In the genomic region with DNA sequence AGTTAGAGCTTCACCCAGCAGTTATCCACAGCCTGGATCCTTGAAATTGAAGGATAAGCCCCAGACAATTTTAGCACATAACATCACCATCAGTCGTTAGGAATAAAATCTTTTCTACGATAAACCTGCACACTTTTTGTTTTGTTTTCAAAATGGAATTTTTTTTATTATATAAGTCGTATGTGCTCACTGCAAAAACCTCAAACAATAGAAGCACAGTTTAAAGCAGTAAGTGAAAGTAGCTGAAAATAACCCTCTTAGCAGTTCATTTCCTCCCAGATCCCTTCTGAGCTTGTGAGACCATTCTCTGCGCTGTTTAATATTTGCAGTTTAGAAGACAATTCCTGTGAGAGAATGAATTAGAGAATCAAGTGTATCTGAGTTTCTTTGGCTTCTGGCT, we compare ENCODE assay signal across 15 cellular contexts. TPM values are rescaled to one million over a fixed set of nuclear protein-coding genes. Genes with fewer than 3 reads are reported as not detected.
DNase-seq lines count a peak whose midpoint lies in the region; ATAC-seq and TF ChIP-seq lines count a peak whose summit lies in the region.
"Had no signal": no experiment of that assay in that cellular context is flagged by ENCODE, and none has a peak within 500 bp of the region (broad histone marks: within the 10 kb centered on the region; RNA-seq: fewer than 3 reads in every experiment).

No MANE protein-coding gene starts in this region.

- peaks cover 0 to under 1% of the 10 kb centered on the region in 2 donors for H3K4me1 ChIP-seq in gastrocnemius medialis

- no peak for DNase-seq in activated naive CD4-positive, alpha-beta T cell treated with anti-CD3 and anti-CD28 coated beads for 36 hours
- no peak for DNase-seq in activated naive CD4-positive, alpha-beta T cell treated with anti-CD3 and anti-CD28 coated beads, Interleukin-2, amount 50 U/mL, for 16 hours
- DNase-seq in activated T-helper 1 cell treated with anti-CD3 and anti-CD28 coated beads, Interleukin-12 subunit alpha, Interleukin-12 subunit beta, Interleukin-2, Interleukin-4 antibody, amounts not matched to agents 30 ng/mL and 10 ng/mL and 1 ng/mL, durations not matched to agents 14 hours and 24 hours and 36 hours (ENCODE audit: low spot score), result no peak
- no peak for DNase-seq in gastrocnemius medialis
- no peak for DNase-seq in pons (ENCODE audit: low spot score)
- no peak for DNase-seq in DMS 273 treated with DMSO at 0.1 percent for 48 hours (lab: John Stamatoyannopoulos, UW)
- DNase-seq: GDM1, NCI-H1417 treated with DMSO at 0.1 percent for 48 hours, NCI-H748 treated with DMSO at 0.1 percent for 48 hours, SK-N-SH, trophoblast cell had no signal

- H3K27ac Mint-ChIP-seq in activated naive CD4-positive, alpha-beta T cell treated with anti-CD3 and anti-CD28 coated beads for 36 hours, result peak overlapping the region; percentile 82
- H3K27ac Mint-ChIP-seq in activated T-helper 1 cell treated with anti-CD3 and anti-CD28 coated beads, Interleukin-12 subunit alpha, Interleukin-12 subunit beta, Interleukin-2, Interleukin-4 antibody, amounts not matched to agents 30 ng/mL and 10 ng/mL and 1 ng/mL, durations not matched to agents 14 hours and 24 hours and 36 hours, result peak overlapping the region; percentile 36
- H3K27ac Mint-ChIP-seq: mesothelial cell of epicardium had no signal

- H3K27me3 ChIP-seq in gastrocnemius medialis, result no peaks in the 10 kb centered on the region

- H3K4me1 Mint-ChIP-seq in activated naive CD4-positive, alpha-beta T cell treated with anti-CD3 and anti-CD28 coated beads for 36 hours (ENCODE audit: low read depth), result peaks cover 51% of the 10 kb centered on the region
- H3K4me1 Mint-ChIP-seq in activated T-helper 1 cell treated with anti-CD3 and anti-CD28 coated beads, Interleukin-12 subunit alpha, Interleukin-12 subunit beta, Interleukin-2, Interleukin-4 antibody, amounts not matched to agents 30 ng/mL and 10 ng/mL and 1 ng/mL, durations not matched to agents 14 hours and 24 hours and 36 hours (ENCODE audit: low read depth), result peaks cover 22% of the 10 kb centered on the region

- H3K9me3 Mint-ChIP-seq in activated naive CD4-positive, alpha-beta T cell treated with anti-CD3 and anti-CD28 coated beads for 36 hours, result no peaks in the 10 kb centered on the region
- H3K9me3 Mint-ChIP-seq in activated T-helper 1 cell treated with anti-CD3 and anti-CD28 coated beads, Interleukin-12 subunit alpha, Interleukin-12 subunit beta, Interleukin-2, Interleukin-4 antibody, amounts not matched to agents 30 ng/mL and 10 ng/mL and 1 ng/mL, durations not matched to agents 14 hours and 24 hours and 36 hours, result no peaks in the 10 kb centered on the region
- H3K9me3 Mint-ChIP-seq: mesothelial cell of epicardium had no signal

- CTCF ChIA-PET in activated naive CD4-positive, alpha-beta T cell treated with anti-CD3 and anti-CD28 coated beads for 36 hours (lab: Charles Lee), result interaction anchor here (0.7 to 9.7 kb wide), 6 partner anchors 8 to 194 kb away, joined by 3 to 390 read pairs (median 15); partner anchors contain the start of gene ELK4

- H3K36me3 Mint-ChIP-seq in activated naive CD4-positive, alpha-beta T cell treated with anti-CD3 and anti-CD28 coated beads for 36 hours (ENCODE audit: low read depth), result peaks cover 13% of the 10 kb centered on the region
- H3K36me3 Mint-ChIP-seq in activated T-helper 1 cell treated with anti-CD3 and anti-CD28 coated beads, Interleukin-12 subunit alpha, Interleukin-12 subunit beta, Interleukin-2, Interleukin-4 antibody, amounts not matched to agents 30 ng/mL and 10 ng/mL and 1 ng/mL, durations not matched to agents 14 hours and 24 hours and 36 hours (ENCODE audit: low read depth), result peaks cover 19% of the 10 kb centered on the region

- TF ChIP-seq POLR2A in gastrocnemius medialis (IDR thresholded peaks at IDR 0.05), result no peak

- in situ Hi-C loops in gastrocnemius medialis (cut with MboI; ENCODE audit: low sequenced_read_pairs in 4 of 4), result loop anchor here in 2 of 4 donors (5.0 kb wide), 1 partner anchor 64 kb away; no protein-coding TSS in a partner anchor

- H3K4me3 Mint-ChIP-seq in activated naive CD4-positive, alpha-beta T cell treated with anti-CD3 and anti-CD28 coated beads for 36 hours, result peak overlapping the region; percentile 71
- no peak overlapping the region for H3K4me3 Mint-ChIP-seq in activated T-helper 1 cell treated with anti-CD3 and anti-CD28 coated beads, Interleukin-12 subunit alpha, Interleukin-12 subunit beta, Interleukin-2, Interleukin-4 antibody, amounts not matched to agents 30 ng/mL and 10 ng/mL and 1 ng/mL, durations not matched to agents 14 hours and 24 hours and 36 hours
- H3K4me3 Mint-ChIP-seq: mesothelial cell of epicardium had no signal

- H3K36me3 ChIP-seq in gastrocnemius medialis, result no peaks in the 10 kb centered on the region

- H3K27ac ChIP-seq in gastrocnemius medialis, result peak overlapping the region in 3 of 4 donors; percentile 16 to 32 (median 18)

- no peaks in the 10 kb centered on the region for H3K9me3 ChIP-seq in gastrocnemius medialis
- H3K9me3 ChIP-seq: SK-N-SH had no signal

- H3K27me3 Mint-ChIP-seq in activated naive CD4-positive, alpha-beta T cell treated with anti-CD3 and anti-CD28 coated beads for 36 hours (ENCODE audit: low read depth), result no peaks in the 10 kb centered on the region
- peaks cover 3% of the 10 kb centered on the region for H3K27me3 Mint-ChIP-seq in activated T-helper 1 cell treated with anti-CD3 and anti-CD28 coated beads, Interleukin-12 subunit alpha, Interleukin-12 subunit beta, Interleukin-2, Interleukin-4 antibody, amounts not matched to agents 30 ng/mL and 10 ng/mL and 1 ng/mL, durations not matched to agents 14 hours and 24 hours and 36 hours (ENCODE audit: insufficient read depth)

- H3K4me3 ChIP-seq in gastrocnemius medialis, result no peak overlapping the region

- ATAC-seq in HG02678 (IDR thresholded peaks at IDR 0.05; ENCODE audit: unreplicated experiment) (peak; percentile 48), gastrocnemius medialis (no peak), GM21367 (IDR thresholded peaks at IDR 0.05; ENCODE audit: unreplicated experiment) (no peak)
- ATAC-seq: sciatic nerve had no signal

- intact Hi-C loops in activated naive CD4-positive, alpha-beta T cell treated with anti-CD3 and anti-CD28 coated beads for 36 hours (cut with micrococcal nuclease), result loop anchor here (5.0 kb wide), 2 partner anchors 179 to 384 kb away; no protein-coding TSS in a partner anchor
- intact Hi-C loops in activated T-helper 1 cell treated with anti-CD3 and anti-CD28 coated beads, Interleukin-12 subunit alpha, Interleukin-12 subunit beta, Interleukin-2, Interleukin-4 antibody, amounts not matched to agents 30 ng/mL and 10 ng/mL and 1 ng/mL, durations not matched to agents 14 hours and 24 hours and 36 hours (cut with micrococcal nuclease), result loop anchor here (2.0 to 5.0 kb wide), 2 partner anchors 21 to 179 kb away; no protein-coding TSS in a partner anchor
- intact Hi-C loops in gastrocnemius medialis (cut with DNase I; ENCODE audit: low total_unique reads), result loop anchor here (2.0 to 5.0 kb wide), 2 partner anchors 66 to 117 kb away; no protein-coding TSS in a partner anchor

- no peak for TF ChIP-seq CTCF in gastrocnemius medialis (IDR thresholded peaks at IDR 0.05 in 4 of 5, conservative IDR thresholded peaks at IDR 0.05 in 1 of 5)

RNA-seq across cellular contexts. Expression of gene ELK4, which starts 38.3 kb away (rescaled TPM):
- total RNA-seq in activated naive CD4-positive, alpha-beta T cell treated with anti-CD3 and anti-CD28 coated beads for 36 hours, result 10 to 100 TPM; 60.5 to 62.4 TPM
- 81.1 and 86.2 TPM in 2 replicates for total RNA-seq in activated T-helper 1 cell treated with anti-CD3 and anti-CD28 coated beads, Interleukin-12 subunit alpha, Interleukin-12 subunit beta, Interleukin-2, Interleukin-4 antibody, amounts not matched to agents 30 ng/mL and 10 ng/mL and 1 ng/mL, durations not matched to agents 14 hours and 24 hours and 36 hours
- 10 to 100 TPM; 17.3 to 24.2 (median 20.1) TPM for total RNA-seq in gastrocnemius medialis
